Comparison of ENCODE assay signal across 17 cellular contexts in genomic region chr10:585502-585901, GRCh38.
A peak's percentile ranks its signal among the peaks of the same experiment; 100 is the strongest.
DNase-seq lines count a peak whose midpoint lies in the region; TF ChIP-seq lines count a peak whose summit lies in the region.
"Had no signal": no experiment of that assay in that cellular context is flagged by ENCODE, and none has a peak within 500 bp of the region (broad histone marks: within the 10 kb centered on the region; RNA-seq: fewer than 3 reads in every experiment).

No MANE protein-coding gene starts in this region.

- no peaks in the 10 kb centered on the region for H3K36me3 Mint-ChIP-seq in Caco-2 (ENCODE audit: insufficient read depth, unreplicated experiment)
- H3K36me3 Mint-ChIP-seq in neural progenitor cell = peaks cover 3% of the 10 kb centered on the region
- H3K36me3 Mint-ChIP-seq: CD4-positive, CD25-positive, alpha-beta regulatory T cell had no signal

- H3K27ac ChIP-seq in brain microvascular endothelial cell (no peak overlapping the region), neural progenitor cell (no peak overlapping the region), PC-9 (no peak overlapping the region)
- H3K27ac ChIP-seq: GM23248 had no signal

- H3K27ac Mint-ChIP-seq in Caco-2 (ENCODE audit: unreplicated experiment) (no peak overlapping the region), neural progenitor cell (no peak overlapping the region)
- H3K27ac Mint-ChIP-seq: CD4-positive, CD25-positive, alpha-beta regulatory T cell had no signal

- in situ Hi-C loops in brain microvascular endothelial cell (cut with HindIII; ENCODE audit: low pct_ligation_motif_present, low sequenced_read_pairs) = no loop called here

- no peaks in the 10 kb centered on the region for H3K9me2 ChIP-seq in PC-9 (ENCODE audit: insufficient read depth)

- CTCF ChIA-PET in Caco-2 (lab: Charles Lee) (interaction anchor here (0.9 kb wide), 1 partner anchor 39 kb away, joined by 4 read pairs; no protein-coding TSS in a partner anchor), PC-9 (lab: Charles Lee) (no interaction called here)

- H3K9me3 ChIP-seq in Caco-2 (no peaks in the 10 kb centered on the region), neural progenitor cell (ENCODE audit: low read depth) (no peaks in the 10 kb centered on the region), PC-9 (ENCODE audit: insufficient read depth, low read depth) (no peaks in the 10 kb centered on the region)

- H3K36me3 ChIP-seq in Caco-2 (ENCODE audit: control insufficient read depth, insufficient read depth, low read length) = no peaks in the 10 kb centered on the region
- no peaks in the 10 kb centered on the region for H3K36me3 ChIP-seq in brain microvascular endothelial cell (replicated peaks)
- H3K36me3 ChIP-seq in neural progenitor cell = no peaks in the 10 kb centered on the region
- no peaks in the 10 kb centered on the region for H3K36me3 ChIP-seq in PC-9 (ENCODE audit: low read depth)

- TF ChIP-seq CTCF in Caco-2 (IDR thresholded peaks at IDR 0.05; ENCODE audit: insufficient read depth in 1 of 2, low read depth in 1 of 2, low read length in 1 of 2, severe bottlenecking in 1 of 2, unreplicated experiment in 1 of 2) (peak; percentile 26 to 49), brain microvascular endothelial cell (IDR thresholded peaks at IDR 0.05; ENCODE audit: low read depth, low read length, missing control alignments) (peak; percentile 13), neural progenitor cell (IDR thresholded peaks at IDR 0.05) (peak; percentile 32), PC-9 (conservative IDR thresholded peaks at IDR 0.05) (no peak)

- H3K79me2 ChIP-seq in neural progenitor cell (ENCODE audit: low read depth) (peaks cover 79% of the 10 kb centered on the region), PC-9 (ENCODE audit: low read depth) (no peaks in the 10 kb centered on the region)

- H3F3A ChIP-seq in neural progenitor cell (ENCODE audit: low read depth) (peaks cover 13% of the 10 kb centered on the region), PC-9 (ENCODE audit: insufficient read depth, low read depth) (peaks cover under 1% of the 10 kb centered on the region; the same call in 1 of the 2 replicates)

- no peak overlapping the region for H3K4me3 ChIP-seq in Caco-2 (ENCODE audit: low read depth, low read length)
- H3K4me3 ChIP-seq in brain microvascular endothelial cell (ENCODE audit: low read depth, low read length) = no peak overlapping the region
- no peak overlapping the region for H3K4me3 ChIP-seq in neural progenitor cell
- no peak overlapping the region for H3K4me3 ChIP-seq in PC-9
- H3K4me3 ChIP-seq: GM23248 had no signal

- H3K9me3 Mint-ChIP-seq in Caco-2 (ENCODE audit: unreplicated experiment) (no peaks in the 10 kb centered on the region), neural progenitor cell (peaks cover 3% of the 10 kb centered on the region)

- H3K27me3 Mint-ChIP-seq in Caco-2 (ENCODE audit: insufficient read depth, unreplicated experiment) = no peaks in the 10 kb centered on the region
- H3K27me3 Mint-ChIP-seq in neural progenitor cell (ENCODE audit: insufficient read depth, low read depth) = no peaks in the 10 kb centered on the region

- no peaks in the 10 kb centered on the region for H3K4me1 ChIP-seq in Caco-2
- H3K4me1 ChIP-seq in neural progenitor cell = peaks cover 8% of the 10 kb centered on the region
- H3K4me1 ChIP-seq in PC-9 (replicated peaks; ENCODE audit: insufficient read depth) = no peaks in the 10 kb centered on the region

- no peak overlapping the region for H2AFZ ChIP-seq in neural progenitor cell (replicated peaks)
- no peak overlapping the region for H2AFZ ChIP-seq in PC-9
- H2AFZ ChIP-seq: GM23248 had no signal

- H3K4me3 Mint-ChIP-seq in Caco-2 (ENCODE audit: unreplicated experiment) (no peak overlapping the region), neural progenitor cell (no peak overlapping the region)
- H3K4me3 Mint-ChIP-seq: CD4-positive, CD25-positive, alpha-beta regulatory T cell had no signal

- peak in 1 of 2 experiments; percentile 32 for DNase-seq in Caco-2
- peak; percentile 31 for DNase-seq in HT-29 (ENCODE audit: low spot score)
- no peak for DNase-seq in brain microvascular endothelial cell
- DNase-seq in neural progenitor cell (ENCODE audit: low spot score) = no peak
- DNase-seq in activated T-cell treated with anti-CD3 and anti-CD28 coated beads, Interleukin-2, amount 50 U/mL, for 1 hour = no peak
- DNase-seq in PC-9 = no peak
- no peak for DNase-seq in NCI-H2081 treated with DMSO at 0.1 percent for 48 hours (lab: John Stamatoyannopoulos, UW)
- DNase-seq: ACHN; Calu3; CD4-positive, CD25-positive, alpha-beta regulatory T cell; DMS79; GM23248; IMR-90; MV-4-11; NCI-H1417 treated with DMSO at 0.1 percent for 48 hours; NCI-H2029 treated with DMSO at 0.1 percent for 48 hours; NCI-H526 had no signal

- POLR2A ChIA-PET in Caco-2 (lab: Charles Lee) = no interaction called here
- POLR2A ChIA-PET in PC-9 (lab: Charles Lee; ENCODE audit: unreplicated experiment) = no interaction called here

- H3K4me2 ChIP-seq in neural progenitor cell (no peak overlapping the region), PC-9 (no peak overlapping the region)

- BruUV-seq in Caco-2 (replicated peaks; lab: Mats Ljungman, UMichigan) (no TSS peak), PC-9 (replicated peaks; lab: Mats Ljungman, UMichigan) (no TSS peak)

- no peak overlapping the region for H3K9ac ChIP-seq in neural progenitor cell
- H3K9ac ChIP-seq: GM23248 had no signal

- H3K4me1 Mint-ChIP-seq in Caco-2 (ENCODE audit: low read depth, unreplicated experiment) = peaks cover 7% of the 10 kb centered on the region
- H3K4me1 Mint-ChIP-seq in neural progenitor cell = peaks cover 35% of the 10 kb centered on the region
- H3K4me1 Mint-ChIP-seq: CD4-positive, CD25-positive, alpha-beta regulatory T cell had no signal

- intact Hi-C loops in Caco-2 (cut with micrococcal nuclease; ENCODE audit: unreplicated experiment) (loop anchor here (5.0 kb wide), 1 partner anchor 73 kb away; no protein-coding TSS in a partner anchor), PC-9 (cut with micrococcal nuclease; ENCODE audit: unreplicated experiment) (loop anchor here (1.0 to 5.0 kb wide), 2 partner anchors 74 to 202 kb away; no protein-coding TSS in a partner anchor)

- H4K20me1 ChIP-seq in neural progenitor cell (ENCODE audit: low read depth) = peaks cover 74% of the 10 kb centered on the region
- H4K20me1 ChIP-seq in PC-9 (ENCODE audit: insufficient read depth) = no peaks in the 10 kb centered on the region

- H3K27me3 ChIP-seq in Caco-2 (replicated peaks; ENCODE audit: control insufficient read depth, insufficient read depth, low read length) = no peaks in the 10 kb centered on the region
- no peaks in the 10 kb centered on the region for H3K27me3 ChIP-seq in brain microvascular endothelial cell (replicated peaks)
- H3K27me3 ChIP-seq in neural progenitor cell = no peaks in the 10 kb centered on the region
- H3K27me3 ChIP-seq in PC-9 (ENCODE audit: insufficient read depth, low read depth) = peaks cover 24% of the 10 kb centered on the region
